ENCODE assay signal across 12 cellular contexts in genomic region chr12:121532503-121533390, GRCh38. TPM values are rescaled to one million over a fixed set of nuclear protein-coding genes. Genes with fewer than 3 reads are reported as not detected.
DNase-seq lines count a peak whose midpoint lies in the region; ATAC-seq and TF ChIP-seq lines count a peak whose summit lies in the region.
"Had no signal": no experiment of that assay in that cellular context is flagged by ENCODE, and none has a peak within 500 bp of the region (broad histone marks: within the 10 kb centered on the region; RNA-seq: fewer than 3 reads in every experiment).

No MANE protein-coding gene starts in this region.

- H3K36me3 ChIP-seq in left ventricle myocardium inferior (peaks cover 5% of the 10 kb centered on the region), stomach (peaks cover 0 to 36% (median 12%) of the 10 kb centered on the region in 4 donors)

- peaks cover 73% of the 10 kb centered on the region for H3K4me1 ChIP-seq in left ventricle myocardium inferior
- H3K4me1 ChIP-seq in stomach: peaks cover 42 to 65% (median 53%) of the 10 kb centered on the region in 4 donors

- peak overlapping the region; percentile 34 for H3K27ac Mint-ChIP-seq in activated T-cell treated with anti-CD3 and anti-CD28 coated beads, Interleukin-2, amount 50 U/mL, for 24 hours
- H3K27ac Mint-ChIP-seq in T-helper 17 cell: peak overlapping the region; percentile 99

- TF ChIP-seq POLR2A in stomach (IDR thresholded peaks at IDR 0.05): no peak

- H3K4me1 Mint-ChIP-seq in activated T-cell treated with anti-CD3 and anti-CD28 coated beads, Interleukin-2, amount 50 U/mL, for 24 hours (ENCODE audit: low read depth): peaks cover 58% of the 10 kb centered on the region
- peaks cover 66% of the 10 kb centered on the region for H3K4me1 Mint-ChIP-seq in activated T-cell treated with anti-CD3 and anti-CD28 coated beads, Interleukin-2, amount 50 U/mL, for 4 hours (ENCODE audit: low read depth)
- H3K4me1 Mint-ChIP-seq in T-helper 17 cell: peaks cover 43% of the 10 kb centered on the region

- ATAC-seq in activated T-cell treated with anti-CD3 and anti-CD28 coated beads, Interleukin-2, amount 50 U/mL, for 4 hours: no peak
- ATAC-seq in T-helper 17 cell (no peak), GM18867 (IDR thresholded peaks at IDR 0.05; ENCODE audit: unreplicated experiment) (no peak)
- ATAC-seq: A549 had no signal

- H3K9me3 ChIP-seq in T-helper 17 cell (ENCODE audit: control insufficient read depth, low read length, poor library complexity, severe bottlenecking) (no peaks in the 10 kb centered on the region), left ventricle myocardium inferior (replicated peaks) (no peaks in the 10 kb centered on the region), stomach (no peaks in the 10 kb centered on the region)
- H3K9me3 ChIP-seq: A549 had no signal

- H3K27me3 ChIP-seq in left ventricle myocardium inferior (ENCODE audit: low read depth) (no peaks in the 10 kb centered on the region), stomach (no peaks in the 10 kb centered on the region)

- no peaks in the 10 kb centered on the region for H3K9me3 Mint-ChIP-seq in activated T-cell treated with anti-CD3 and anti-CD28 coated beads, Interleukin-2, amount 50 U/mL, for 24 hours
- H3K9me3 Mint-ChIP-seq in activated T-cell treated with anti-CD3 and anti-CD28 coated beads, Interleukin-2, amount 50 U/mL, for 4 hours: no peaks in the 10 kb centered on the region

- H3K27ac ChIP-seq in left ventricle myocardium inferior (replicated peaks) (peak overlapping the region; percentile 100), stomach (peak overlapping the region; percentile 3 to 70 (median 56))
- H3K27ac ChIP-seq: A549 had no signal

- DNase-seq in activated T-cell treated with anti-CD3 and anti-CD28 coated beads, Interleukin-2, amount 50 U/mL, for 24 hours: no peak
- DNase-seq in activated T-cell treated with anti-CD3 and anti-CD28 coated beads, Interleukin-2, amount 50 U/mL, for 4 hours: no peak
- no peak for DNase-seq in T-helper 17 cell
- no peak for DNase-seq in left ventricle myocardium inferior
- DNase-seq in stomach: no peak
- no peak for DNase-seq in DMS79 treated with DMSO at 0.1 percent for 48 hours (lab: John Stamatoyannopoulos, UW)
- no peak for DNase-seq in activated CD4-positive, alpha-beta T cell treated with anti-CD3 and anti-CD28 coated beads for 48 hours
- DNase-seq: foreskin melanocyte, NCI-H69, SW 1271 had no signal

- TF ChIP-seq EP300 in stomach (IDR thresholded peaks at IDR 0.05): no peak

- 61 to 78% (median 76%) methylated on average over 15 to 16 of the region's 16 CpGs for WGBS in stomach, 5 donors

- peak overlapping the region; percentile 9 for H3K4me3 ChIP-seq in left ventricle myocardium inferior
- no peak overlapping the region for H3K4me3 ChIP-seq in stomach
- H3K4me3 ChIP-seq: A549 had no signal

- no peak for TF ChIP-seq CTCF in left ventricle myocardium inferior (IDR thresholded peaks at IDR 0.05; ENCODE audit: borderline replicate concordance)
- no peak for TF ChIP-seq CTCF in stomach (IDR thresholded peaks at IDR 0.05)

- intact Hi-C loops in left ventricle myocardium inferior (cut with micrococcal nuclease) (no loop called here), stomach (cut with DNase I; ENCODE audit: low total_unique reads) (no loop called here)

- H3K36me3 Mint-ChIP-seq in activated T-cell treated with anti-CD3 and anti-CD28 coated beads, Interleukin-2, amount 50 U/mL, for 24 hours (ENCODE audit: low read depth): peaks cover 37% of the 10 kb centered on the region
- H3K36me3 Mint-ChIP-seq in activated T-cell treated with anti-CD3 and anti-CD28 coated beads, Interleukin-2, amount 50 U/mL, for 4 hours (ENCODE audit: insufficient read depth): peaks cover 13% of the 10 kb centered on the region
- peaks cover 5% of the 10 kb centered on the region for H3K36me3 Mint-ChIP-seq in T-helper 17 cell (ENCODE audit: low read depth)

- no peaks in the 10 kb centered on the region for H3K27me3 Mint-ChIP-seq in activated T-cell treated with anti-CD3 and anti-CD28 coated beads, Interleukin-2, amount 50 U/mL, for 24 hours
- H3K27me3 Mint-ChIP-seq in activated T-cell treated with anti-CD3 and anti-CD28 coated beads, Interleukin-2, amount 50 U/mL, for 4 hours (ENCODE audit: low read depth): no peaks in the 10 kb centered on the region
- no peaks in the 10 kb centered on the region for H3K27me3 Mint-ChIP-seq in T-helper 17 cell

- H3K4me3 Mint-ChIP-seq in activated T-cell treated with anti-CD3 and anti-CD28 coated beads, Interleukin-2, amount 50 U/mL, for 24 hours: no peak overlapping the region
- no peak overlapping the region for H3K4me3 Mint-ChIP-seq in activated T-cell treated with anti-CD3 and anti-CD28 coated beads, Interleukin-2, amount 50 U/mL, for 4 hours
- H3K4me3 Mint-ChIP-seq in T-helper 17 cell: peak overlapping the region; percentile 56

RNA-seq across cellular contexts. Expression of gene KDM2B, which starts 48.1 kb away (rescaled TPM):
- total RNA-seq in activated T-cell treated with anti-CD3 and anti-CD28 coated beads, Interleukin-2, amount 50 U/mL, for 4 hours: 10 to 100 TPM; 47.3 to 51.8 (median 48.6) TPM
- 10 to 100 TPM; 87.6 to 94.0 TPM for total RNA-seq in T-helper 17 cell
- total RNA-seq in left ventricle myocardium inferior: 13.0 TPM
- total RNA-seq in stomach: 10 to 100 TPM in 4 of 5 donors, 1 to 10 TPM in 1; 5.8 to 72.8 (median 17.1) TPM
- 1 to 10 TPM; 7.8 to 9.0 (median 8.0) TPM for polyA plus RNA-seq in stomach
